Comparison of ENCODE assay signal across 28 cellular contexts in the genomic region with DNA sequence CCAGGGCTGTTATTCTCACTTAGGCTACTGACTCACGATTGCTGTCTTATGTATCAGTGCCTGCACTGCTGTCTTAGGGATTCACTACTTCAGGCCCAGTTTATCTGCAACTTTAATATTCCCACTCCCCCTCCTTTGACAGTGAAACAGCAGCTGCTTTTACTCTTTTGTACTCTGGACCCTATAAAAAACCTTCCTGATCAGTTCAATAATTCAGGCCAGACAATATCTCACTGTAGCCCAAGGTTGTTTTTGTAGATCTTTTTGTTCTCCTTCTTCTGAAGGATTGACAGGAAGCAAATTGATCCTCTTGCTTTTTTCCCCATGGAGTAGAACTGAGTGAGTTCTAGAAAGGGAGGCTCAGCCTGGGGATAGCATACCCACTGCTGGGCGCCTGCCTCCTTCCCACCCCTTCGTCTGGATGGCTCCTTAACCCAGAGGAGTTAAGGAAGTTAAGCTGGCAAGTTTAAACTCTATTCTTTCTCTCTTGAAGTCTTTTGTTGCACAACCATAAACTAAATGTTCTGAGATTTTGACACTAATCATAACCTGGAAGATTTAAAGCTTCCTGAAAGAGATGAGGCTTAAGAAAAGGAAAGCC. TPM values are rescaled to one million over a fixed set of nuclear protein-coding genes. Genes with fewer than 3 reads are reported as not detected.
"Had no signal": no experiment of that assay in that cellular context is flagged by ENCODE, and none has a peak within 500 bp of the region (broad histone marks: within the 10 kb centered on the region; RNA-seq: fewer than 3 reads in every experiment).

No MANE protein-coding gene starts in this region.

- H3K27ac ChIP-seq: KMS-11, Peyer's patch, SJSA1, VCaP had no signal

- H3K36me3 ChIP-seq: MG63, Peyer's patch, SJSA1 had no signal

- DNase-seq: activated CD4-positive, alpha-beta memory T cell treated with anti-CD3 and anti-CD28 coated beads, Interleukin-2, amount 10 ng/mL, durations not matched to agents 7 days and 5 days; activated CD4-positive, alpha-beta T cell treated with anti-CD3 and anti-CD28 coated beads, Interleukin-2, amount 50 U/mL, for 1 hour; activated CD4-positive, CD25-positive, alpha-beta regulatory T cell; activated gamma-delta T cell; activated naive CD4-positive, alpha-beta T cell treated with anti-CD3 and anti-CD28 coated beads for 36 hours; activated naive CD8-positive, alpha-beta T cell treated with anti-CD3 and anti-CD28 coated beads for 36 hours; activated T-cell treated with anti-CD3 and anti-CD28 coated beads for 4 hours; activated T-cell treated with anti-CD3 and anti-CD28 coated beads, Interleukin-2, amount 50 U/mL, for 48 hours; anterior cingulate cortex; MG63; NCI-H1105; NCI-H1436; NCI-H1694 treated with DMSO at 0.1 percent for 48 hours; NCI-H2029 treated with DMSO at 0.1 percent for 48 hours; NCI-H345; NCI-H510A; NCI-H526 treated with DMSO at 0.1 percent for 48 hours; NCI-H82; NK-92 treated with Interleukin-12 subunit alpha and Interleukin-12 subunit beta, amount 100 ng/mL, for 24 hours; Peyer's patch; SHP77; T-helper 17 cell; T-helper 9 cell had no signal

- H3K4me1 Mint-ChIP-seq: activated CD4-positive, alpha-beta memory T cell treated with anti-CD3 and anti-CD28 coated beads, Interleukin-2, amount 10 ng/mL, durations not matched to agents 7 days and 5 days; activated naive CD8-positive, alpha-beta T cell treated with anti-CD3 and anti-CD28 coated beads for 36 hours; activated T-helper 17 cell treated with anti-CD3 and anti-CD28 coated beads, Interleukin-2, amount 50 U/mL, for 72 hours; T-helper 17 cell had no signal

- H3K4me3 Mint-ChIP-seq: activated CD4-positive, alpha-beta memory T cell treated with anti-CD3 and anti-CD28 coated beads, Interleukin-2, amount 10 ng/mL, durations not matched to agents 7 days and 5 days; activated naive CD4-positive, alpha-beta T cell treated with anti-CD3 and anti-CD28 coated beads for 36 hours; activated naive CD8-positive, alpha-beta T cell treated with anti-CD3 and anti-CD28 coated beads for 36 hours; activated T-helper 17 cell treated with anti-CD3 and anti-CD28 coated beads, Interleukin-2, amount 50 U/mL, for 72 hours; T-helper 17 cell had no signal

- H3K4me2 ChIP-seq: KMS-11 had no signal

- ATAC-seq: activated T-helper 17 cell treated with anti-CD3 and anti-CD28 coated beads, Interleukin-2, amount 50 U/mL, for 72 hours; T-helper 17 cell had no signal

- H3K9me3 ChIP-seq: MG63, Peyer's patch had no signal

- H3K4me1 ChIP-seq: Peyer's patch, SJSA1 had no signal

- H3K27me3 ChIP-seq: MG63, Peyer's patch, SJSA1 had no signal

- H3K9ac ChIP-seq: KMS-11 had no signal

- H3K27ac Mint-ChIP-seq: activated CD4-positive, alpha-beta memory T cell treated with anti-CD3 and anti-CD28 coated beads, Interleukin-2, amount 10 ng/mL, durations not matched to agents 7 days and 5 days; activated naive CD4-positive, alpha-beta T cell treated with anti-CD3 and anti-CD28 coated beads for 36 hours; activated naive CD8-positive, alpha-beta T cell treated with anti-CD3 and anti-CD28 coated beads for 36 hours; activated T-helper 17 cell treated with anti-CD3 and anti-CD28 coated beads, Interleukin-2, amount 50 U/mL, for 72 hours; T-helper 17 cell had no signal

- H3K4me3 ChIP-seq: MG63, Peyer's patch, SJSA1 had no signal

- H3K27me3 Mint-ChIP-seq: activated CD4-positive, alpha-beta memory T cell treated with anti-CD3 and anti-CD28 coated beads, Interleukin-2, amount 10 ng/mL, durations not matched to agents 7 days and 5 days; activated naive CD8-positive, alpha-beta T cell treated with anti-CD3 and anti-CD28 coated beads for 36 hours; activated T-helper 17 cell treated with anti-CD3 and anti-CD28 coated beads, Interleukin-2, amount 50 U/mL, for 72 hours; T-helper 17 cell had no signal

RNA-seq across cellular contexts. Expression of a gene that starts 22.0 kb away (rescaled TPM):
- total RNA-seq: activated CD4-positive, alpha-beta memory T cell treated with anti-CD3 and anti-CD28 coated beads, Interleukin-2, amount 10 ng/mL, durations not matched to agents 7 days and 5 days; activated CD8-positive, alpha-beta memory T cell treated with anti-CD3 and anti-CD28 coated beads for 36 hours; activated naive CD4-positive, alpha-beta T cell treated with anti-CD3 and anti-CD28 coated beads for 36 hours; activated naive CD8-positive, alpha-beta T cell treated with anti-CD3 and anti-CD28 coated beads for 36 hours; activated T-helper 17 cell treated with anti-CD3 and anti-CD28 coated beads, Interleukin-2, amount 50 U/mL, for 72 hours; SJSA1; T-helper 17 cell had no signal
